19 cellular contexts compared by ENCODE assay signal in genomic region chr14:55832974-55833373, GRCh38.
DNase-seq lines count a peak whose midpoint lies in the region; ATAC-seq, FAIRE-seq and TF ChIP-seq lines count a peak whose summit lies in the region.
"Had no signal": no experiment of that assay in that cellular context is flagged by ENCODE, and none has a peak within 500 bp of the region (broad histone marks: within the 10 kb centered on the region; RNA-seq: fewer than 3 reads in every experiment).

No MANE protein-coding gene starts in this region.

- TF ChIP-seq EP300 in gastroesophageal sphincter (IDR thresholded peaks at IDR 0.05): no peak

- H3K9me3 ChIP-seq in SJSA1 (replicated peaks) (no peaks in the 10 kb centered on the region), mucosa of stomach (ENCODE audit: control insufficient read depth, low read length) (no peaks in the 10 kb centered on the region), gastroesophageal sphincter (no peaks in the 10 kb centered on the region)
- H3K9me3 ChIP-seq: SJCRH30 had no signal

- FAIRE-seq in GM18507 (lab: Jason Lieb, UNC): peak; percentile 36
- FAIRE-seq: GM12891, HepG2 had no signal

- no peak for TF ChIP-seq CTCF in gastroesophageal sphincter (IDR thresholded peaks at IDR 0.05)

- H3K27ac ChIP-seq in SJSA1: 0 out of 2 replicates have a peak overlapping the region, but pooled peaks have one; percentile 26
- no peak overlapping the region for H3K27ac ChIP-seq in gastroesophageal sphincter
- H3K27ac ChIP-seq: GM23248, KMS-11, RWPE1, SJCRH30 had no signal

- TF ChIP-seq POLR2A in gastroesophageal sphincter (IDR thresholded peaks at IDR 0.05): no peak

- ATAC-seq in GM21423 (IDR thresholded peaks at IDR 0.05; ENCODE audit: unreplicated experiment): peak; percentile 47
- no peak for ATAC-seq in gastroesophageal sphincter

- H3K36me3 ChIP-seq in SJSA1 (no peaks in the 10 kb centered on the region), mucosa of stomach (ENCODE audit: control insufficient read depth, insufficient read depth, low read length) (no peaks in the 10 kb centered on the region), gastroesophageal sphincter (no peaks in the 10 kb centered on the region)
- H3K36me3 ChIP-seq: SJCRH30 had no signal

- H3K9ac ChIP-seq in mucosa of stomach (ENCODE audit: low read length): peak overlapping the region; percentile 26
- H3K9ac ChIP-seq: GM23248, KMS-11 had no signal

- 38 to 80% methylated on average over 1 of the region's 1 CpG for WGBS in gastroesophageal sphincter (ENCODE audit: low coverage in 1 of 2), 2 donors

- no peak overlapping the region for H3K4me3 ChIP-seq in SJSA1
- no peak overlapping the region for H3K4me3 ChIP-seq in mucosa of stomach (ENCODE audit: low read length)
- H3K4me3 ChIP-seq in gastroesophageal sphincter: no peak overlapping the region
- H3K4me3 ChIP-seq: GM23248, SJCRH30 had no signal

- peaks cover 21% of the 10 kb centered on the region for H3K4me1 ChIP-seq in SJSA1 (replicated peaks)
- peaks cover 49% of the 10 kb centered on the region for H3K4me1 ChIP-seq in mucosa of stomach (ENCODE audit: control insufficient read depth, insufficient read depth, low read length)
- H3K4me1 ChIP-seq in gastroesophageal sphincter: no peaks in the 10 kb centered on the region
- H3K4me1 ChIP-seq: SJCRH30 had no signal

- H3K27me3 ChIP-seq in SJSA1 (replicated peaks) (no peaks in the 10 kb centered on the region), mucosa of stomach (ENCODE audit: control insufficient read depth, insufficient read depth, low read length) (no peaks in the 10 kb centered on the region), gastroesophageal sphincter (no peaks in the 10 kb centered on the region)
- H3K27me3 ChIP-seq: SJCRH30 had no signal

- DNase-seq in GM18507 (ENCODE audit: extremely low spot score, insufficient read length, low read depth) (no peak), SJSA1 (ENCODE audit: low read depth in 1 of 2, low spot score in 2 of 2) (no peak), SKM-1 (lab: John Stamatoyannopoulos, UW; ENCODE audit: unreplicated experiment) (no peak), NAMALWA (ENCODE audit: low spot score) (no peak), NCI-H1436 treated with DMSO at 0.1 percent for 48 hours (lab: John Stamatoyannopoulos, UW) (no peak)
- DNase-seq: DMS153, GM23248, NCI-H1092 treated with DMSO at 0.1 percent for 48 hours, NCI-H187, NCI-H446, NCI-H748 treated with DMSO at 0.1 percent for 48 hours, SJCRH30 had no signal
